ENCODE assay signal across 1 cellular context in the genomic region with DNA sequence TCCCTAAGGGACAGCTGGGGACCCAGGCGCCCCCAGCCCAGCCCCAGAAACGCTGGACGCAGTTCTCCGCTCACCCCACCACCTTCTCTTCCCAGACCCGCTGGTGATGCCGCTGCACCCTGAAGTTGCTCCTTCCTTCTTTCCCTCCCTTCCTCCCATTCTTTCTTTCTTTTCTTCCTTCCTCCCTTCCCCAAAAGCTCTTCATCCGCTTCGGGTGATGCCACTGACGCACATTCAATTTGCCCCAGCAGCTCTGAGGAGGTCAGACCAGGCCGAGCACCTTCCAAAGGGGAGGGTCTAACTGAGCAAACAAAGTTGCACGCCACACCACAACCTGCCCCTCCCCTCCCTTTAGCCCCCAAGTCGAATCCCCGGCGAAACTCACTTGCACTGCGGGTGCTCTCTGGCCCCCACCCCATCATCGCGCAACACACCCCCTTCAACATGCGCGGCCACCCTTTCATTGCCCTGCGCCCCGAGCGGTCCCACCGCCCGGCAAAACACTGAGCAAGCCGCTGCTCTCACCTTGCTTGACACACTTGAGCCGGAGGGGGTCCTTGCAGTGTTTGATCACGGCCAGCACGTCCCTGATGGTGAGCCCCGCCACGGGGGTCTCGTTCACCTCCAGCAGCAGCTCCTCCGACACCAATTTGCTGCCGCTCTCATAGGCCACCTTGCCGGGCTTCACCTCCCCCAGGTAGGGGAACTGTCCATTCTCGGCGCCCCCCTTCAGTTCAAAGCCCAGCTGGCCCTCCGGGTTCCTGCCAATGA.
TF ChIP-seq lines count a peak whose summit lies in the region.

No MANE protein-coding gene starts in this region.

TF ChIP-seq in H1, 55 proteins besides CTCF, POLR2A, EP300 and RAD21 (continued from another document):
- TF ChIP-seq KDM4A (IDR thresholded peaks at IDR 0.05; ENCODE audit: low read depth, low read length, severe bottlenecking): peak; percentile 47
- no peak for TF ChIP-seq CHD2 (IDR thresholded peaks at IDR 0.05; ENCODE audit: low read length)
- TF ChIP-seq SP4 (IDR thresholded peaks at IDR 0.05; ENCODE audit: low read length): no peak
- no peak for TF ChIP-seq JUND (IDR thresholded peaks at IDR 0.05; ENCODE audit: low read length)
- peak; percentile 52 for TF ChIP-seq CTBP2 (IDR thresholded peaks at IDR 0.05; ENCODE audit: borderline replicate concordance, insufficient read depth, insufficient read length, low read length)
- peak; percentile 70 for TF ChIP-seq SUZ12 (IDR thresholded peaks at IDR 0.05; ENCODE audit: low read length)
- no peak for TF ChIP-seq RXRA (IDR thresholded peaks at IDR 0.05; ENCODE audit: insufficient read depth, low read depth, low read length)
- TF ChIP-seq SP2 (IDR thresholded peaks at IDR 0.05; ENCODE audit: low read length): no peak
- no peak for TF ChIP-seq JUN (IDR thresholded peaks at IDR 0.05; ENCODE audit: low read depth, low read length)
- TF ChIP-seq SIN3A (conservative IDR thresholded peaks at IDR 0.05 in 1 of 2, IDR thresholded peaks at IDR 0.05 in 1 of 2; ENCODE audit: low read depth in 1 of 2, low read length in 2 of 2): 0 out of 4 replicates have a peak, but pooled peaks of 1 of the 2 experiments have one; percentile 1
- no peak for TF ChIP-seq BRCA1 (IDR thresholded peaks at IDR 0.05; ENCODE audit: low read depth, low read length)
- TF ChIP-seq GTF2F1 (IDR thresholded peaks at IDR 0.05; ENCODE audit: borderline replicate concordance, low read depth, low read length): no peak
- TF ChIP-seq, protein P1, sequence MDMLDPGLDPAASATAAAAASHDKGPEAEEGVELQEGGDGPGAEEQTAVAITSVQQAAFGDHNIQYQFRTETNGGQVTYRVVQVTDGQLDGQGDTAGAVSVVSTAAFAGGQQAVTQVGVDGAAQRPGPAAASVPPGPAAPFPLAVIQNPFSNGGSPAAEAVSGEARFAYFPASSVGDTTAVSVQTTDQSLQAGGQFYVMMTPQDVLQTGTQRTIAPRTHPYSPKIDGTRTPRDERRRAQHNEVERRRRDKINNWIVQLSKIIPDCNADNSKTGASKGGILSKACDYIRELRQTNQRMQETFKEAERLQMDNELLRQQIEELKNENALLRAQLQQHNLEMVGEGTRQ (IDR thresholded peaks at IDR 0.05; ENCODE audit: low read length): no peak
- no peak for TF ChIP-seq ASH2L (IDR thresholded peaks at IDR 0.05; ENCODE audit: low read length)
- no peak for TF ChIP-seq E2F6 (IDR thresholded peaks at IDR 0.05)
- no peak for TF ChIP-seq NANOG (IDR thresholded peaks at IDR 0.05; ENCODE audit: insufficient read depth, low read depth, low read length, poor library complexity, severe bottlenecking)
- no peak for TF ChIP-seq TAF7 (optimal IDR thresholded peaks at IDR 0.05; ENCODE audit: borderline replicate concordance, low read depth, low read length)
- no peak for TF ChIP-seq TEAD4 (IDR thresholded peaks at IDR 0.05; ENCODE audit: low read depth, low read length)
- TF ChIP-seq CBX5 (IDR thresholded peaks at IDR 0.05; ENCODE audit: low read depth, low read length): no peak
- no peak for TF ChIP-seq RNF2 (IDR thresholded peaks at IDR 0.05; ENCODE audit: borderline replicate concordance, low read depth, low read length, missing control alignments, poor library complexity, severe bottlenecking)
- no peak for TF ChIP-seq CHD7 (IDR thresholded peaks at IDR 0.05; ENCODE audit: insufficient replicate concordance, low read length)
- no peak for TF ChIP-seq CEBPB (IDR thresholded peaks at IDR 0.05; ENCODE audit: low read depth, low read length)
- no peak for TF ChIP-seq POLR2AphosphoS5 (IDR thresholded peaks at IDR 0.05; ENCODE audit: low read depth, low read length)
- no peak for TF ChIP-seq MAX (IDR thresholded peaks at IDR 0.05)
- no peak for TF ChIP-seq ATF3 (IDR thresholded peaks at IDR 0.05; ENCODE audit: insufficient read depth, low read depth, low read length)
- TF ChIP-seq SAP30 (IDR thresholded peaks at IDR 0.05; ENCODE audit: insufficient read depth, insufficient replicate concordance, low read length): peak; percentile 44
- no peak for TF ChIP-seq FOSL1 (IDR thresholded peaks at IDR 0.05; ENCODE audit: insufficient read depth, low read depth, low read length)
- TF ChIP-seq SIRT6 (IDR thresholded peaks at IDR 0.05; ENCODE audit: low read length): no peak
- no peak for TF ChIP-seq PHF8 (conservative IDR thresholded peaks at IDR 0.05; ENCODE audit: low read depth, low read length)
- no peak for TF ChIP-seq EGR1 (IDR thresholded peaks at IDR 0.05; ENCODE audit: borderline replicate concordance, low read depth, low read length)
- TF ChIP-seq TAF1 (IDR thresholded peaks at IDR 0.05; ENCODE audit: low read depth, low read length): no peak
- 0 out of 2 replicates have a peak, but pooled peaks have one; percentile 34 for TF ChIP-seq RBBP5 (IDR thresholded peaks at IDR 0.05; ENCODE audit: borderline replicate concordance, low read depth, low read length)
- TF ChIP-seq KDM1A (IDR thresholded peaks at IDR 0.05; ENCODE audit: borderline replicate concordance, low read length): no peak
- no peak for TF ChIP-seq HDAC6 (IDR thresholded peaks at IDR 0.05; ENCODE audit: low read depth, low read length)
- no peak for TF ChIP-seq POU5F1 (IDR thresholded peaks at IDR 0.05; ENCODE audit: low read depth, low read length)
- TF ChIP-seq ZNF274 (IDR thresholded peaks at IDR 0.05; ENCODE audit: borderline replicate concordance, extremely low read depth, low read length): no peak
- TF ChIP-seq SRF (IDR thresholded peaks at IDR 0.05; ENCODE audit: low read depth, low read length): no peak
- no peak for TF ChIP-seq CHD1 (IDR thresholded peaks at IDR 0.05; ENCODE audit: low read depth, low read length)
- TF ChIP-seq CREB1 (IDR thresholded peaks at IDR 0.05): no peak
- no peak for TF ChIP-seq CBX8 (IDR thresholded peaks at IDR 0.05; ENCODE audit: borderline replicate concordance, low read depth, low read length)
- peak; percentile 10 for TF ChIP-seq EZH2 (IDR thresholded peaks at IDR 0.05; ENCODE audit: low read depth, low read length, severe bottlenecking)
- TF ChIP-seq BACH1 (IDR thresholded peaks at IDR 0.05; ENCODE audit: low read length): no peak
- TF ChIP-seq GABPA (IDR thresholded peaks at IDR 0.05; ENCODE audit: borderline replicate concordance, insufficient read depth, low read length): no peak
- TF ChIP-seq RFX5 (IDR thresholded peaks at IDR 0.05; ENCODE audit: borderline replicate concordance, low read depth, low read length): no peak
- TF ChIP-seq KDM5A (IDR thresholded peaks at IDR 0.05; ENCODE audit: low read length): no peak
- TF ChIP-seq MAFK (IDR thresholded peaks at IDR 0.05; ENCODE audit: low read depth, low read length): no peak
TF ChIP-seq in H1: peak in this region for 7.
